In the genomic region with DNA sequence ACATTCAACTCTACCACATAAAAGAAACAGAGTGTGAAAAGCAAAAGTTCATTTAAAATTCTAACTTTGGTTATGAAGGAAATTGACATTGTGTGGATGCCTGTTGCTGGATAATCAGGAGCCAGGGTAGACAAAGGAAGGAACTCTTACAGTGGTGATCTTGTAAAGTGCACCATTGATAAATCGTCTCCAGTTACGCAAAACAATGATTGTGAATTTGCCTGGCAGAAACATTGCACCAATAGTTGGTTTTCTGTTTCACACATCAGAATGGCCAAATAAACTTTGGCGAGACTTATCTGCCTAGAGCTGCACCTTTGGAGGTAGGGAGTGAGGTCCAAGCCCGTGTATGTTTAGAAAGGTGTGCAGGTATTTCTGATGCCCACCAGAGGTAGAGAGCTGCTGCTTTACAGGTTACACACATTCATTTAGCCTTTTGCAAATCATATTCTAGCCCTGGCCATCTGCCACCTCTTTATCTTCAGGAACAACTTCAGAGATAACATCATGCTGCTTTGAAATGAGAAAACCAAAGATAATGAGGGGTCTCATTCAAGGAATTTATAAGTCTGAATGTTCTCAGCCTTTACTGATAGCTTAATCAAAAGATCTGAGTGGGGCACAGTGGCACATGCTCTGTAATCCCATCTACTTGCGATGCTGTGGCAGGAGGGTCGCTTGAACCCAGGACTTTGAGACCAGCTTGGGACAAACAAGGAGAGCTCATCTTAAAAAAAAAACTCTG, we compare ENCODE assay signal across 2 cellular contexts.
TF ChIP-seq lines count a peak whose summit lies in the region.

No MANE protein-coding gene starts in this region.

TF ChIP-seq in H1, 55 proteins besides CTCF, POLR2A, EP300 and RAD21:
- TF ChIP-seq RXRA (IDR thresholded peaks at IDR 0.05; ENCODE audit: insufficient read depth, low read depth, low read length) = no peak
- no peak for TF ChIP-seq KDM5A (IDR thresholded peaks at IDR 0.05; ENCODE audit: low read length)
- TF ChIP-seq TCF12 (IDR thresholded peaks at IDR 0.05; ENCODE audit: low read depth, low read length) = no peak
- no peak for TF ChIP-seq SP4 (IDR thresholded peaks at IDR 0.05; ENCODE audit: low read length)
- TF ChIP-seq, protein P1, sequence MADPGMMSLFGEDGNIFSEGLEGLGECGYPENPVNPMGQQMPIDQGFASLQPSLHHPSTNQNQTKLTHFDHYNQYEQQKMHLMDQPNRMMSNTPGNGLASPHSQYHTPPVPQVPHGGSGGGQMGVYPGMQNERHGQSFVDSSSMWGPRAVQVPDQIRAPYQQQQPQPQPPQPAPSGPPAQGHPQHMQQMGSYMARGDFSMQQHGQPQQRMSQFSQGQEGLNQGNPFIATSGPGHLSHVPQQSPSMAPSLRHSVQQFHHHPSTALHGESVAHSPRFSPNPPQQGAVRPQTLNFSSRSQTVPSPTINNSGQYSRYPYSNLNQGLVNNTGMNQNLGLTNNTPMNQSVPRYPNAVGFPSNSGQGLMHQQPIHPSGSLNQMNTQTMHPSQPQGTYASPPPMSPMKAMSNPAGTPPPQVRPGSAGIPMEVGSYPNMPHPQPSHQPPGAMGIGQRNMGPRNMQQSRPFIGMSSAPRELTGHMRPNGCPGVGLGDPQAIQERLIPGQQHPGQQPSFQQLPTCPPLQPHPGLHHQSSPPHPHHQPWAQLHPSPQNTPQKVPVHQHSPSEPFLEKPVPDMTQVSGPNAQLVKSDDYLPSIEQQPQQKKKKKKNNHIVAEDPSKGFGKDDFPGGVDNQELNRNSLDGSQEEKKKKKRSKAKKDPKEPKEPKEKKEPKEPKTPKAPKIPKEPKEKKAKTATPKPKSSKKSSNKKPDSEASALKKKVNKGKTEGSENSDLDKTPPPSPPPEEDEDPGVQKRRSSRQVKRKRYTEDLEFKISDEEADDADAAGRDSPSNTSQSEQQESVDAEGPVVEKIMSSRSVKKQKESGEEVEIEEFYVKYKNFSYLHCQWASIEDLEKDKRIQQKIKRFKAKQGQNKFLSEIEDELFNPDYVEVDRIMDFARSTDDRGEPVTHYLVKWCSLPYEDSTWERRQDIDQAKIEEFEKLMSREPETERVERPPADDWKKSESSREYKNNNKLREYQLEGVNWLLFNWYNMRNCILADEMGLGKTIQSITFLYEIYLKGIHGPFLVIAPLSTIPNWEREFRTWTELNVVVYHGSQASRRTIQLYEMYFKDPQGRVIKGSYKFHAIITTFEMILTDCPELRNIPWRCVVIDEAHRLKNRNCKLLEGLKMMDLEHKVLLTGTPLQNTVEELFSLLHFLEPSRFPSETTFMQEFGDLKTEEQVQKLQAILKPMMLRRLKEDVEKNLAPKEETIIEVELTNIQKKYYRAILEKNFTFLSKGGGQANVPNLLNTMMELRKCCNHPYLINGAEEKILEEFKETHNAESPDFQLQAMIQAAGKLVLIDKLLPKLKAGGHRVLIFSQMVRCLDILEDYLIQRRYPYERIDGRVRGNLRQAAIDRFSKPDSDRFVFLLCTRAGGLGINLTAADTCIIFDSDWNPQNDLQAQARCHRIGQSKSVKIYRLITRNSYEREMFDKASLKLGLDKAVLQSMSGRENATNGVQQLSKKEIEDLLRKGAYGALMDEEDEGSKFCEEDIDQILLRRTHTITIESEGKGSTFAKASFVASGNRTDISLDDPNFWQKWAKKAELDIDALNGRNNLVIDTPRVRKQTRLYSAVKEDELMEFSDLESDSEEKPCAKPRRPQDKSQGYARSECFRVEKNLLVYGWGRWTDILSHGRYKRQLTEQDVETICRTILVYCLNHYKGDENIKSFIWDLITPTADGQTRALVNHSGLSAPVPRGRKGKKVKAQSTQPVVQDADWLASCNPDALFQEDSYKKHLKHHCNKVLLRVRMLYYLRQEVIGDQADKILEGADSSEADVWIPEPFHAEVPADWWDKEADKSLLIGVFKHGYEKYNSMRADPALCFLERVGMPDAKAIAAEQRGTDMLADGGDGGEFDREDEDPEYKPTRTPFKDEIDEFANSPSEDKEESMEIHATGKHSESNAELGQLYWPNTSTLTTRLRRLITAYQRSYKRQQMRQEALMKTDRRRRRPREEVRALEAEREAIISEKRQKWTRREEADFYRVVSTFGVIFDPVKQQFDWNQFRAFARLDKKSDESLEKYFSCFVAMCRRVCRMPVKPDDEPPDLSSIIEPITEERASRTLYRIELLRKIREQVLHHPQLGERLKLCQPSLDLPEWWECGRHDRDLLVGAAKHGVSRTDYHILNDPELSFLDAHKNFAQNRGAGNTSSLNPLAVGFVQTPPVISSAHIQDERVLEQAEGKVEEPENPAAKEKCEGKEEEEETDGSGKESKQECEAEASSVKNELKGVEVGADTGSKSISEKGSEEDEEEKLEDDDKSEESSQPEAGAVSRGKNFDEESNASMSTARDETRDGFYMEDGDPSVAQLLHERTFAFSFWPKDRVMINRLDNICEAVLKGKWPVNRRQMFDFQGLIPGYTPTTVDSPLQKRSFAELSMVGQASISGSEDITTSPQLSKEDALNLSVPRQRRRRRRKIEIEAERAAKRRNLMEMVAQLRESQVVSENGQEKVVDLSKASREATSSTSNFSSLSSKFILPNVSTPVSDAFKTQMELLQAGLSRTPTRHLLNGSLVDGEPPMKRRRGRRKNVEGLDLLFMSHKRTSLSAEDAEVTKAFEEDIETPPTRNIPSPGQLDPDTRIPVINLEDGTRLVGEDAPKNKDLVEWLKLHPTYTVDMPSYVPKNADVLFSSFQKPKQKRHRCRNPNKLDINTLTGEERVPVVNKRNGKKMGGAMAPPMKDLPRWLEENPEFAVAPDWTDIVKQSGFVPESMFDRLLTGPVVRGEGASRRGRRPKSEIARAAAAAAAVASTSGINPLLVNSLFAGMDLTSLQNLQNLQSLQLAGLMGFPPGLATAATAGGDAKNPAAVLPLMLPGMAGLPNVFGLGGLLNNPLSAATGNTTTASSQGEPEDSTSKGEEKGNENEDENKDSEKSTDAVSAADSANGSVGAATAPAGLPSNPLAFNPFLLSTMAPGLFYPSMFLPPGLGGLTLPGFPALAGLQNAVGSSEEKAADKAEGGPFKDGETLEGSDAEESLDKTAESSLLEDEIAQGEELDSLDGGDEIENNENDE (IDR thresholded peaks at IDR 0.05; ENCODE audit: insufficient replicate concordance, low read length) = no peak
- TF ChIP-seq CBX8 (IDR thresholded peaks at IDR 0.05; ENCODE audit: borderline replicate concordance, low read depth, low read length) = no peak
- no peak for TF ChIP-seq TAF7 (optimal IDR thresholded peaks at IDR 0.05; ENCODE audit: borderline replicate concordance, low read depth, low read length)
- no peak for TF ChIP-seq CHD2 (IDR thresholded peaks at IDR 0.05; ENCODE audit: low read length)
- no peak for TF ChIP-seq HDAC6 (IDR thresholded peaks at IDR 0.05; ENCODE audit: low read depth, low read length)
- TF ChIP-seq TBP (IDR thresholded peaks at IDR 0.05; ENCODE audit: low read depth, low read length) = no peak
- no peak for TF ChIP-seq SIN3A (conservative IDR thresholded peaks at IDR 0.05 in 1 of 2, IDR thresholded peaks at IDR 0.05 in 1 of 2; ENCODE audit: low read depth in 1 of 2, low read length in 2 of 2)
- TF ChIP-seq SP2 (IDR thresholded peaks at IDR 0.05; ENCODE audit: low read length) = no peak
- no peak for TF ChIP-seq BACH1 (IDR thresholded peaks at IDR 0.05; ENCODE audit: low read length)
- TF ChIP-seq EGR1 (IDR thresholded peaks at IDR 0.05; ENCODE audit: borderline replicate concordance, low read depth, low read length) = no peak
- TF ChIP-seq NRF1 (IDR thresholded peaks at IDR 0.05; ENCODE audit: low read depth, low read length) = no peak
- TF ChIP-seq CREB1 (IDR thresholded peaks at IDR 0.05) = no peak
TF ChIP-seq in H1: peak in this region for 0.

TF ChIP-seq in HEK293T, 16 proteins besides CTCF, POLR2A, EP300 and RAD21:
- TF ChIP-seq ELF4 (IDR thresholded peaks at IDR 0.05) = no peak
- TF ChIP-seq NFRKB (IDR thresholded peaks at IDR 0.05) = no peak
- no peak for TF ChIP-seq LEF1 (IDR thresholded peaks at IDR 0.05; ENCODE audit: borderline replicate concordance)
- no peak for TF ChIP-seq ZNF384 (IDR thresholded peaks at IDR 0.05)
- no peak for TF ChIP-seq SP1 (IDR thresholded peaks at IDR 0.05)
- no peak for TF ChIP-seq CTBP1 (IDR thresholded peaks at IDR 0.05; ENCODE audit: borderline replicate concordance)
- TF ChIP-seq HDGF (IDR thresholded peaks at IDR 0.05; ENCODE audit: borderline replicate concordance) = no peak
- no peak for TF ChIP-seq ARNT (IDR thresholded peaks at IDR 0.05)
- TF ChIP-seq BHLHE40 (IDR thresholded peaks at IDR 0.05; ENCODE audit: borderline replicate concordance) = no peak
- TF ChIP-seq, protein P2, sequence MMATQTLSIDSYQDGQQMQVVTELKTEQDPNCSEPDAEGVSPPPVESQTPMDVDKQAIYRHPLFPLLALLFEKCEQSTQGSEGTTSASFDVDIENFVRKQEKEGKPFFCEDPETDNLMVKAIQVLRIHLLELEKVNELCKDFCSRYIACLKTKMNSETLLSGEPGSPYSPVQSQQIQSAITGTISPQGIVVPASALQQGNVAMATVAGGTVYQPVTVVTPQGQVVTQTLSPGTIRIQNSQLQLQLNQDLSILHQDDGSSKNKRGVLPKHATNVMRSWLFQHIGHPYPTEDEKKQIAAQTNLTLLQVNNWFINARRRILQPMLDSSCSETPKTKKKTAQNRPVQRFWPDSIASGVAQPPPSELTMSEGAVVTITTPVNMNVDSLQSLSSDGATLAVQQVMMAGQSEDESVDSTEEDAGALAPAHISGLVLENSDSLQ (IDR thresholded peaks at IDR 0.05) = no peak
- TF ChIP-seq FOXA1 (IDR thresholded peaks at IDR 0.05) = no peak
- no peak for TF ChIP-seq L3MBTL2 (conservative IDR thresholded peaks at IDR 0.05)
- TF ChIP-seq SUZ12 (IDR thresholded peaks at IDR 0.05) = no peak
- TF ChIP-seq FOXK2 (IDR thresholded peaks at IDR 0.05) = no peak
- no peak for TF ChIP-seq TARDBP (IDR thresholded peaks at IDR 0.05)
- no peak for TF ChIP-seq FOXM1 (IDR thresholded peaks at IDR 0.05; ENCODE audit: borderline replicate concordance)
